Comparison of ENCODE assay signal across 12 cellular contexts in genomic region chr20:14142964-14143627, GRCh38.
DNase-seq lines count a peak whose midpoint lies in the region; ATAC-seq and TF ChIP-seq lines count a peak whose summit lies in the region.
"Had no signal": no experiment of that assay in that cellular context is flagged by ENCODE, and none has a peak within 500 bp of the region (broad histone marks: within the 10 kb centered on the region; RNA-seq: fewer than 3 reads in every experiment).

No MANE protein-coding gene starts in this region.

- H3K27ac ChIP-seq in PC-9: peak overlapping the region; percentile 44
- no peak overlapping the region for H3K27ac ChIP-seq in fibroblast of lung (ENCODE audit: insufficient read depth, low read length)

- H2AFZ ChIP-seq in PC-9: no peak overlapping the region
- H2AFZ ChIP-seq in fibroblast of lung (ENCODE audit: low read length): no peak overlapping the region

- in situ Hi-C loops in HAP-1 (cut with MboI; ENCODE audit: low sequenced_read_pairs): no loop called here

- H3F3A ChIP-seq in PC-9 (ENCODE audit: insufficient read depth, low read depth): no peaks in the 10 kb centered on the region

- no peak overlapping the region for H3K4me3 Mint-ChIP-seq in activated T-cell treated with anti-CD3 and anti-CD28 coated beads, Interleukin-2, amount 50 U/mL, for 24 hours
- no peak overlapping the region for H3K4me3 Mint-ChIP-seq in stimulated activated naive B cell treated with anti-CD40 and anti-IgM and Interleukin-4, amounts not matched to agents 10 μg/mL and 1 μg/mL and 100 μg/mL, for 72 hours
- H3K4me3 Mint-ChIP-seq: immature natural killer cell had no signal

- no peaks in the 10 kb centered on the region for H3K9me2 ChIP-seq in PC-9 (ENCODE audit: insufficient read depth)

- H4K20me1 ChIP-seq in PC-9 (ENCODE audit: insufficient read depth) (no peaks in the 10 kb centered on the region), fibroblast of lung (ENCODE audit: control insufficient read depth, extremely low read depth, insufficient read depth, low read length) (no peaks in the 10 kb centered on the region)

- DNase-seq in EH (ENCODE audit: low read depth): peak; percentile 30
- peak in 1 of 2 experiments; percentile 71 for DNase-seq in PC-9
- DNase-seq in fibroblast of lung (ENCODE audit: low read depth in 2 of 2): peak; percentile 39 to 73
- DNase-seq in omental fat pad (ENCODE audit: low spot score): no peak
- DNase-seq in HAP-1 (ENCODE audit: low spot score in 2 of 2): no peak
- DNase-seq in activated T-cell treated with anti-CD3 and anti-CD28 coated beads, Interleukin-2, amount 50 U/mL, for 24 hours: no peak
- no peak for DNase-seq in stimulated activated naive B cell treated with anti-CD40 and anti-IgM and Interleukin-4, amounts not matched to agents 10 μg/mL and 1 μg/mL and 100 μg/mL, for 72 hours
- DNase-seq: activated CD4-positive, alpha-beta T cell treated with anti-CD3 and anti-CD28 coated beads, Interleukin-2, amount 50 U/mL, for 1 hour; activated gamma-delta T cell; immature natural killer cell; MM.1S had no signal

- H3K36me3 ChIP-seq in PC-9 (ENCODE audit: low read depth) (no peaks in the 10 kb centered on the region), fibroblast of lung (ENCODE audit: control insufficient read depth, insufficient read depth, low read length) (no peaks in the 10 kb centered on the region), HAP-1 (replicated peaks) (no peaks in the 10 kb centered on the region)

- H3K9me3 ChIP-seq in PC-9 (ENCODE audit: insufficient read depth, low read depth) (no peaks in the 10 kb centered on the region), fibroblast of lung (ENCODE audit: control insufficient read depth, insufficient read depth, low read depth, low read length) (no peaks in the 10 kb centered on the region), HAP-1 (no peaks in the 10 kb centered on the region)

- intact Hi-C loops in PC-9 (cut with micrococcal nuclease; ENCODE audit: unreplicated experiment): loop anchor here (5.0 kb wide), 1 partner anchor 1094 kb away; no protein-coding TSS in a partner anchor

- CTCF ChIA-PET in PC-9 (lab: Charles Lee): no interaction called here

- H3K4me3 ChIP-seq in PC-9 (no peak overlapping the region), fibroblast of lung (replicated peaks in 1 of 4; ENCODE audit: control extremely low read depth in 1 of 4, insufficient read depth in 1 of 4, low read depth in 3 of 4, low read length in 4 of 4) (no peak overlapping the region), HAP-1 (no peak overlapping the region)

- BruUV-seq in PC-9 (replicated peaks; lab: Mats Ljungman, UMichigan): no TSS peak

- H3K4me1 ChIP-seq in PC-9 (replicated peaks; ENCODE audit: insufficient read depth) (peaks cover 14% of the 10 kb centered on the region; the same call in 1 of the 2 replicates), fibroblast of lung (ENCODE audit: control insufficient read depth, extremely low read depth, insufficient read depth, low read length) (no peaks in the 10 kb centered on the region), HAP-1 (no peaks in the 10 kb centered on the region)

- H3K27me3 ChIP-seq in PC-9 (ENCODE audit: insufficient read depth, low read depth) (no peaks in the 10 kb centered on the region), fibroblast of lung (ENCODE audit: control insufficient read depth, insufficient read depth, low read length) (no peaks in the 10 kb centered on the region), HAP-1 (ENCODE audit: low read depth) (no peaks in the 10 kb centered on the region)

- H3K4me2 ChIP-seq in PC-9: 0 out of 2 replicates have a peak overlapping the region, but pooled peaks have one; percentile 8
- no peak overlapping the region for H3K4me2 ChIP-seq in fibroblast of lung (ENCODE audit: extremely low read depth, insufficient read depth, low read length)

- H3K79me2 ChIP-seq in PC-9 (ENCODE audit: low read depth) (no peaks in the 10 kb centered on the region), fibroblast of lung (ENCODE audit: control insufficient read depth, insufficient read depth, low read length) (no peaks in the 10 kb centered on the region)

- POLR2A ChIA-PET in PC-9 (lab: Charles Lee; ENCODE audit: unreplicated experiment): no interaction called here

- ATAC-seq in omental fat pad (ENCODE audit: low FRiP score): peak; percentile 79
- no peak for ATAC-seq in stimulated activated naive B cell treated with anti-CD40 and anti-IgM and Interleukin-4, amounts not matched to agents 10 μg/mL and 1 μg/mL and 100 μg/mL, for 72 hours (replicated peaks)
- ATAC-seq in HG02798 (IDR thresholded peaks at IDR 0.05; ENCODE audit: poor library complexity, unreplicated experiment): no peak

- H3K36me3 Mint-ChIP-seq in activated T-cell treated with anti-CD3 and anti-CD28 coated beads, Interleukin-2, amount 50 U/mL, for 24 hours (ENCODE audit: low read depth): no peaks in the 10 kb centered on the region
- H3K36me3 Mint-ChIP-seq in stimulated activated naive B cell treated with anti-CD40 and anti-IgM and Interleukin-4, amounts not matched to agents 10 μg/mL and 1 μg/mL and 100 μg/mL, for 72 hours: no peaks in the 10 kb centered on the region
- H3K36me3 Mint-ChIP-seq: immature natural killer cell had no signal

- H3K9me3 Mint-ChIP-seq in activated T-cell treated with anti-CD3 and anti-CD28 coated beads, Interleukin-2, amount 50 U/mL, for 24 hours: peaks cover 5% of the 10 kb centered on the region
- no peaks in the 10 kb centered on the region for H3K9me3 Mint-ChIP-seq in stimulated activated naive B cell treated with anti-CD40 and anti-IgM and Interleukin-4, amounts not matched to agents 10 μg/mL and 1 μg/mL and 100 μg/mL, for 72 hours

- H3K27ac Mint-ChIP-seq in activated T-cell treated with anti-CD3 and anti-CD28 coated beads, Interleukin-2, amount 50 U/mL, for 24 hours: no peak overlapping the region
- no peak overlapping the region for H3K27ac Mint-ChIP-seq in stimulated activated naive B cell treated with anti-CD40 and anti-IgM and Interleukin-4, amounts not matched to agents 10 μg/mL and 1 μg/mL and 100 μg/mL, for 72 hours
- H3K27ac Mint-ChIP-seq: immature natural killer cell had no signal

- no peaks in the 10 kb centered on the region for H3K4me1 Mint-ChIP-seq in activated T-cell treated with anti-CD3 and anti-CD28 coated beads, Interleukin-2, amount 50 U/mL, for 24 hours (ENCODE audit: low read depth)
- no peaks in the 10 kb centered on the region for H3K4me1 Mint-ChIP-seq in stimulated activated naive B cell treated with anti-CD40 and anti-IgM and Interleukin-4, amounts not matched to agents 10 μg/mL and 1 μg/mL and 100 μg/mL, for 72 hours
- H3K4me1 Mint-ChIP-seq: immature natural killer cell had no signal

- no peak overlapping the region for H3K9ac ChIP-seq in fibroblast of lung (ENCODE audit: insufficient read depth, low read length)

- H3K27me3 Mint-ChIP-seq in activated T-cell treated with anti-CD3 and anti-CD28 coated beads, Interleukin-2, amount 50 U/mL, for 24 hours: no peaks in the 10 kb centered on the region
- H3K27me3 Mint-ChIP-seq in stimulated activated naive B cell treated with anti-CD40 and anti-IgM and Interleukin-4, amounts not matched to agents 10 μg/mL and 1 μg/mL and 100 μg/mL, for 72 hours: no peaks in the 10 kb centered on the region

- TF ChIP-seq CTCF in PC-9 (conservative IDR thresholded peaks at IDR 0.05) (no peak), fibroblast of lung (conservative IDR thresholded peaks at IDR 0.05 in 1 of 2, IDR thresholded peaks at IDR 0.05 in 1 of 2; ENCODE audit: low read depth in 1 of 2, low read length in 2 of 2) (no peak), omental fat pad (IDR thresholded peaks at IDR 0.05) (no peak)

Comparison
In these comparisons a context has a peak if more than half of its experiments do, and no peak if none do; other contexts are left out.
1. DNase-seq: peak in EH (single experiment) and fibroblast of lung (2 of 2); none in omental fat pad (single experiment), HAP-1 (0 of 2), activated T-cell treated with anti-CD3 and anti-CD28 coated beads, Interleukin-2, amount 50 U/mL, for 24 hours (single experiment) and stimulated activated naive B cell treated with anti-CD40 and anti-IgM and Interleukin-4, amounts not matched to agents 10 μg/mL and 1 μg/mL and 100 μg/mL, for 72 hours (single experiment).